In the genomic region with DNA sequence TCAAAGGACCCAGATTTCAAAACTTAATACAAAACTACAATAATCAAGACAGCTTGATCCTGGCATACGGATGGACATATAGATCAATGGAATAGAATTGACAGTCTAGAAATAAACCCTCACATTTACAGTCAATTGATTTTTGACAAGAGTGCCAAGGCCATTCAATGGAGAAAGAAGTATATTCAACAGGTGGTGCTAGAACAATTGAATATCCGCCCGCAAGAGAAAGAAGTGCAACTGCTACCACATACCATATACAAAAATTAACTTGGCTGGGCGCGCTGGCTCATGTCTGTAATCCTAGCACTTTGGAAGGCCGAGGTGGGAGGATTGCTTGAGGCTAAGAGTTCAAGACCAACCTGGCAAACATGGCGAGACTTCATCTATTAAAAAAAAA, we compare ENCODE assay signal across 31 cellular contexts. TPM values are rescaled to one million over a fixed set of nuclear protein-coding genes. Genes with fewer than 3 reads are reported as not detected.
"Had no signal": no experiment of that assay in that cellular context is flagged by ENCODE, and none has a peak within 500 bp of the region (broad histone marks: within the 10 kb centered on the region; RNA-seq: fewer than 3 reads in every experiment).

No MANE protein-coding gene starts in this region.

- H3K9me3 ChIP-seq: stomach, suprapubic skin, testis, thoracic aorta, thyroid gland, tibial artery, tibial nerve, transverse colon, upper lobe of left lung, upper lobe of right lung, uterus, vagina had no signal

- H3K4me1 ChIP-seq: suprapubic skin, testis, thyroid gland, tibial artery, tibial nerve, transverse colon, upper lobe of right lung, uterus, vagina had no signal

- H3K9me3 Mint-ChIP-seq: stimulated activated effector memory CD8-positive, alpha-beta T cell treated with anti-CD3 and anti-CD28 coated beads, Interleukin-12 subunit alpha, Interleukin-12 subunit beta, amount 100 ng/mL, for 72 hours; stimulated activated memory B cell treated with anti-CD40 and anti-IgM and Interleukin-4, amounts not matched to agents 10 μg/mL and 1 μg/mL and 100 μg/mL, for 72 hours; stimulated activated naive B cell treated with anti-CD40 and anti-IgM and Interleukin-4, amounts not matched to agents 10 μg/mL and 1 μg/mL and 100 μg/mL, for 72 hours; stimulated activated naive CD8-positive, alpha-beta T cell treated with anti-CD3 and anti-CD28 coated beads, Interleukin-15, amount 100 ng/mL, for 72 hours; stimulated activated naive CD8-positive, alpha-beta T cell treated with anti-CD3 and anti-CD28 coated beads, Interleukin-15, Interleukin-2, amounts not matched to agents 100 ng/mL and 50 ng/mL, for 24 hours; type B pancreatic cell had no signal

- H3K4me1 Mint-ChIP-seq: stimulated activated effector memory CD8-positive, alpha-beta T cell treated with anti-CD3 and anti-CD28 coated beads, Interleukin-12 subunit alpha, Interleukin-12 subunit beta, amount 100 ng/mL, for 72 hours; stimulated activated memory B cell treated with anti-CD40 and anti-IgM and Interleukin-4, amounts not matched to agents 10 μg/mL and 1 μg/mL and 100 μg/mL, for 72 hours; stimulated activated naive B cell treated with anti-CD40 and anti-IgM and Interleukin-4, amounts not matched to agents 10 μg/mL and 1 μg/mL and 100 μg/mL, for 72 hours; stimulated activated naive CD8-positive, alpha-beta T cell treated with anti-CD3 and anti-CD28 coated beads, Interleukin-15, amount 100 ng/mL, for 72 hours had no signal

- H3K27me3 Mint-ChIP-seq: stimulated activated naive CD8-positive, alpha-beta T cell treated with anti-CD3 and anti-CD28 coated beads, Interleukin-15, Interleukin-2, amounts not matched to agents 100 ng/mL and 50 ng/mL, for 24 hours had no signal

- H3K27ac ChIP-seq: stomach, suprapubic skin, testis, thoracic aorta, thyroid gland, tibial artery, tibial nerve, transverse colon, upper lobe of left lung, upper lobe of right lung, uterus, vagina had no signal

- DNase-seq: stimulated activated CD4-positive, alpha-beta T cell treated with anti-CD3 and anti-CD28 coated beads, Interleukin-2, amount 100 ng/mL, for 48 hours; stimulated activated CD4-positive, alpha-beta T cell treated with anti-CD3 and anti-CD28 coated beads, Interleukin-4, amount 100 ng/mL, for 1 hour; stimulated activated CD4-positive, alpha-beta T cell treated with anti-CD3 and anti-CD28 coated beads, Interleukin-4, amount 100 ng/mL, for 24 hours; stimulated activated CD4-positive, alpha-beta T cell treated with anti-CD3 and anti-CD28 coated beads, Interleukin-4, amount 100 ng/mL, for 4 hours; stimulated activated CD8-positive, alpha-beta memory T cell treated with anti-CD3 and anti-CD28 coated beads, Interleukin-4, amount 100 ng/mL, for 48 hours; stimulated activated naive B cell treated with anti-CD40 and anti-IgM and Interleukin-4, amounts not matched to agents 10 μg/mL and 1 μg/mL and 100 μg/mL, for 72 hours; stimulated activated naive CD4-positive, alpha-beta T cell; stimulated activated naive CD4-positive, alpha-beta T cell treated with Interleukin-2 at 50 U/mL for 16 hours; stimulated activated naive CD8-positive, alpha-beta T cell treated with anti-CD3 and anti-CD28 coated beads, Interleukin-15, amount 100 ng/mL, for 72 hours; stimulated activated naive CD8-positive, alpha-beta T cell treated with anti-CD3 and anti-CD28 coated beads, Interleukin-15, Interleukin-2, amounts not matched to agents 100 U/mL and 50 U/mL, for 24 hours; stomach; substantia nigra; testis; thyroid gland; tibial artery; transverse colon; trophoblast cell; upper lobe of right lung; uterus had no signal

- H3K36me3 Mint-ChIP-seq: stimulated activated effector memory CD8-positive, alpha-beta T cell treated with anti-CD3 and anti-CD28 coated beads, Interleukin-12 subunit alpha, Interleukin-12 subunit beta, amount 100 ng/mL, for 72 hours; stimulated activated memory B cell treated with anti-CD40 and anti-IgM and Interleukin-4, amounts not matched to agents 10 μg/mL and 1 μg/mL and 100 μg/mL, for 72 hours; stimulated activated naive B cell treated with anti-CD40 and anti-IgM and Interleukin-4, amounts not matched to agents 10 μg/mL and 1 μg/mL and 100 μg/mL, for 72 hours; type B pancreatic cell had no signal

- H3K4me3 ChIP-seq: stomach, suprapubic skin, thoracic aorta, thyroid gland, tibial artery, tibial nerve, transverse colon, upper lobe of left lung, upper lobe of right lung, uterus, vagina had no signal

- H3K36me3 ChIP-seq: stomach, suprapubic skin, thoracic aorta, thyroid gland, tibial artery, tibial nerve, transverse colon, upper lobe of left lung, upper lobe of right lung, uterus, vagina had no signal

- ATAC-seq: stimulated activated effector memory CD8-positive, alpha-beta T cell treated with anti-CD3 and anti-CD28 coated beads, Interleukin-12 subunit alpha, Interleukin-12 subunit beta, amount 100 ng/mL, for 72 hours; stimulated activated memory B cell treated with anti-CD40 and anti-IgM and Interleukin-4, amounts not matched to agents 10 μg/mL and 1 μg/mL and 100 μg/mL, for 72 hours; stimulated activated naive B cell treated with anti-CD40 and anti-IgM and Interleukin-4, amounts not matched to agents 10 μg/mL and 1 μg/mL and 100 μg/mL, for 72 hours; stimulated activated naive CD8-positive, alpha-beta T cell treated with anti-CD3 and anti-CD28 coated beads, Interleukin-15, amount 100 ng/mL, for 72 hours; stimulated activated naive CD8-positive, alpha-beta T cell treated with anti-CD3 and anti-CD28 coated beads, Interleukin-15, Interleukin-2, amounts not matched to agents 100 U/mL and 50 U/mL, for 24 hours; upper lobe of right lung had no signal

- H3K4me3 Mint-ChIP-seq: stimulated activated effector memory CD8-positive, alpha-beta T cell treated with anti-CD3 and anti-CD28 coated beads, Interleukin-12 subunit alpha, Interleukin-12 subunit beta, amount 100 ng/mL, for 72 hours; stimulated activated memory B cell treated with anti-CD40 and anti-IgM and Interleukin-4, amounts not matched to agents 10 μg/mL and 1 μg/mL and 100 μg/mL, for 72 hours; stimulated activated naive B cell treated with anti-CD40 and anti-IgM and Interleukin-4, amounts not matched to agents 10 μg/mL and 1 μg/mL and 100 μg/mL, for 72 hours; stimulated activated naive CD8-positive, alpha-beta T cell treated with anti-CD3 and anti-CD28 coated beads, Interleukin-15, amount 100 ng/mL, for 72 hours; stimulated activated naive CD8-positive, alpha-beta T cell treated with anti-CD3 and anti-CD28 coated beads, Interleukin-15, Interleukin-2, amounts not matched to agents 100 ng/mL and 50 ng/mL, for 24 hours; type B pancreatic cell had no signal

- H3K27ac Mint-ChIP-seq: stimulated activated effector memory CD8-positive, alpha-beta T cell treated with anti-CD3 and anti-CD28 coated beads, Interleukin-12 subunit alpha, Interleukin-12 subunit beta, amount 100 ng/mL, for 72 hours; stimulated activated memory B cell treated with anti-CD40 and anti-IgM and Interleukin-4, amounts not matched to agents 10 μg/mL and 1 μg/mL and 100 μg/mL, for 72 hours; stimulated activated naive B cell treated with anti-CD40 and anti-IgM and Interleukin-4, amounts not matched to agents 10 μg/mL and 1 μg/mL and 100 μg/mL, for 72 hours; stimulated activated naive CD8-positive, alpha-beta T cell treated with anti-CD3 and anti-CD28 coated beads, Interleukin-15, amount 100 ng/mL, for 72 hours; stimulated activated naive CD8-positive, alpha-beta T cell treated with anti-CD3 and anti-CD28 coated beads, Interleukin-15, Interleukin-2, amounts not matched to agents 100 ng/mL and 50 ng/mL, for 24 hours; type B pancreatic cell had no signal

RNA-seq across cellular contexts. Expression of a gene that starts 23.2 kb away (rescaled TPM):
- total RNA-seq: temporal lobe, testis, thoracic aorta, thyroid gland, tibial nerve, ureter, urinary bladder, uterus, vagina had no signal
